In genomic region chr1:56362994-56363770, GRCh38 we compare ENCODE assay signal across 27 cellular contexts.
DNase-seq lines count a peak whose midpoint lies in the region; ATAC-seq, FAIRE-seq and TF ChIP-seq lines count a peak whose summit lies in the region.
"Had no signal": no experiment of that assay in that cellular context is flagged by ENCODE, and none has a peak within 500 bp of the region (broad histone marks: within the 10 kb centered on the region; RNA-seq: fewer than 3 reads in every experiment).

No MANE protein-coding gene starts in this region.

- H3K4me3 ChIP-seq in endothelial cell of umbilical vein (replicated peaks in 1 of 3; ENCODE audit: insufficient read depth in 1 of 3, low read depth in 1 of 3, low read length in 3 of 3) (no peak overlapping the region), neural progenitor cell (no peak overlapping the region)
- H3K4me3 ChIP-seq: adrenal gland, body of pancreas, esophagus squamous epithelium, tibial nerve had no signal

- H3K79me2 ChIP-seq in endothelial cell of umbilical vein (ENCODE audit: control insufficient read depth, insufficient read depth, low read length) = no peaks in the 10 kb centered on the region
- no peaks in the 10 kb centered on the region for H3K79me2 ChIP-seq in neural progenitor cell (ENCODE audit: low read depth)

- no peak overlapping the region for H3K9ac ChIP-seq in endothelial cell of umbilical vein (replicated peaks; ENCODE audit: extremely low read depth, insufficient read depth, low read length)
- no peak overlapping the region for H3K9ac ChIP-seq in neural progenitor cell

- FAIRE-seq in endothelial cell of umbilical vein (lab: Jason Lieb, UNC) = no peak
- FAIRE-seq in GM12892 (lab: Jason Lieb, UNC) = no peak
- FAIRE-seq: endometrium, frontal cortex, G401.6 had no signal

- H3K9me1 ChIP-seq in endothelial cell of umbilical vein (replicated peaks; ENCODE audit: control insufficient read depth, extremely low read depth, insufficient read depth, low read length) = no peaks in the 10 kb centered on the region

- H3F3A ChIP-seq in neural progenitor cell (ENCODE audit: low read depth) = no peaks in the 10 kb centered on the region

- H2AFZ ChIP-seq in endothelial cell of umbilical vein (ENCODE audit: low read depth, low read length) = no peak overlapping the region
- H2AFZ ChIP-seq in neural progenitor cell (replicated peaks) = peak overlapping the region; percentile 64

- TF ChIP-seq POLR2A in endothelial cell of umbilical vein (IDR thresholded peaks at IDR 0.05; ENCODE audit: low read depth, low read length) (no peak), GM12892 (IDR thresholded peaks at IDR 0.05; ENCODE audit: low read depth, low read length) (no peak)

- BruUV-seq in endothelial cell of umbilical vein (replicated peaks; lab: Mats Ljungman, UMichigan) = no TSS peak

- H3K9me3 ChIP-seq in endothelial cell of umbilical vein (replicated peaks; ENCODE audit: control insufficient read depth, insufficient read depth, low read length) = no peaks in the 10 kb centered on the region
- no peaks in the 10 kb centered on the region for H3K9me3 ChIP-seq in neural progenitor cell (ENCODE audit: low read depth)
- H3K9me3 ChIP-seq: adrenal gland, body of pancreas, esophagus squamous epithelium, tibial nerve had no signal

- H3K27me3 Mint-ChIP-seq in neural progenitor cell (ENCODE audit: insufficient read depth, low read depth) = peaks cover 3% of the 10 kb centered on the region
- H3K27me3 Mint-ChIP-seq: activated CD4-positive, alpha-beta T cell treated with anti-CD3 and anti-CD28 coated beads for 36 hours; activated naive CD4-positive, alpha-beta T cell treated with anti-CD3 and anti-CD28 coated beads, Interleukin-2, amount 10 ng/mL, durations not matched to agents 7 days and 5 days had no signal

- H3K36me3 ChIP-seq in endothelial cell of umbilical vein (ENCODE audit: control insufficient read depth in 2 of 2, extremely low read depth in 1 of 2, insufficient read depth in 2 of 2, low read length in 2 of 2) = no peaks in the 10 kb centered on the region
- no peaks in the 10 kb centered on the region for H3K36me3 ChIP-seq in neural progenitor cell
- H3K36me3 ChIP-seq: adrenal gland, esophagus squamous epithelium, tibial nerve had no signal

- no peak overlapping the region for H3K4me3 Mint-ChIP-seq in neural progenitor cell
- H3K4me3 Mint-ChIP-seq: activated CD4-positive, alpha-beta T cell treated with anti-CD3 and anti-CD28 coated beads for 36 hours; activated CD8-positive, alpha-beta T cell treated with anti-CD3 and anti-CD28 coated beads, Interleukin-2, amount 10 ng/mL, durations not matched to agents 7 days and 5 days; activated naive CD4-positive, alpha-beta T cell treated with anti-CD3 and anti-CD28 coated beads, Interleukin-2, amount 10 ng/mL, durations not matched to agents 7 days and 5 days; activated T-helper 17 cell treated with anti-CD3 and anti-CD28 coated beads, Interleukin-2, amount 50 U/mL, for 72 hours; memory B cell had no signal

- CTCF ChIA-PET in endothelial cell of umbilical vein (lab: Charles Lee) = interaction anchor here (1.0 kb wide), 1 partner anchor 17 kb away, joined by 4 read pairs; no protein-coding TSS in a partner anchor

- H3K27ac Mint-ChIP-seq in neural progenitor cell = no peak overlapping the region
- H3K27ac Mint-ChIP-seq: activated CD4-positive, alpha-beta T cell treated with anti-CD3 and anti-CD28 coated beads for 36 hours; activated CD8-positive, alpha-beta T cell treated with anti-CD3 and anti-CD28 coated beads, Interleukin-2, amount 10 ng/mL, durations not matched to agents 7 days and 5 days; activated naive CD4-positive, alpha-beta T cell treated with anti-CD3 and anti-CD28 coated beads, Interleukin-2, amount 10 ng/mL, durations not matched to agents 7 days and 5 days; activated T-helper 17 cell treated with anti-CD3 and anti-CD28 coated beads, Interleukin-2, amount 50 U/mL, for 72 hours; memory B cell had no signal

- H3K4me2 ChIP-seq in endothelial cell of umbilical vein (ENCODE audit: insufficient read depth, low read length) = no peak overlapping the region
- H3K4me2 ChIP-seq in neural progenitor cell = peak overlapping the region; percentile 2

- in situ Hi-C loops in SK-MEL-5 (cut with HindIII; ENCODE audit: low pct_unique_long_range_greater_than_20kb, low sequenced_read_pairs) = no loop called here

- no peaks in the 10 kb centered on the region for H4K20me1 ChIP-seq in endothelial cell of umbilical vein (replicated peaks; ENCODE audit: control insufficient read depth, extremely low read depth, insufficient read depth, low read length)
- no peaks in the 10 kb centered on the region for H4K20me1 ChIP-seq in neural progenitor cell (ENCODE audit: low read depth)

- no peaks in the 10 kb centered on the region for H3K9me3 Mint-ChIP-seq in neural progenitor cell
- H3K9me3 Mint-ChIP-seq: activated naive CD4-positive, alpha-beta T cell treated with anti-CD3 and anti-CD28 coated beads, Interleukin-2, amount 10 ng/mL, durations not matched to agents 7 days and 5 days; activated T-helper 17 cell treated with anti-CD3 and anti-CD28 coated beads, Interleukin-2, amount 50 U/mL, for 72 hours; memory B cell had no signal

- intact Hi-C loops in endothelial cell of umbilical vein (cut with micrococcal nuclease) = no loop called here

- H3K27me3 ChIP-seq in endothelial cell of umbilical vein (ENCODE audit: control insufficient read depth in 2 of 2, insufficient read depth in 2 of 2, low read length in 2 of 2) (no peaks in the 10 kb centered on the region), neural progenitor cell (no peaks in the 10 kb centered on the region)
- H3K27me3 ChIP-seq: adrenal gland, body of pancreas, esophagus squamous epithelium, tibial nerve had no signal

- dilution Hi-C loops in endothelial cell of umbilical vein (cut with MboI; ENCODE audit: extremely low pct_ligation_motif_present, low sequenced_read_pairs) = no loop called here

- DNase-seq in SK-MEL-5 (ENCODE audit: low read depth, low spot score) (peak; percentile 92), endothelial cell of umbilical vein (ENCODE audit: low read depth, low spot score) (peak; percentile 38), neural progenitor cell (ENCODE audit: low spot score) (no peak), superior temporal gyrus (ENCODE audit: extremely low spot score) (peak; percentile 80), GM12892 (ENCODE audit: insufficient read length) (no peak), GDM1 (lab: John Stamatoyannopoulos, UW) (no peak)
- DNase-seq: activated CD4-positive, alpha-beta T cell treated with anti-CD3 and anti-CD28 coated beads for 36 hours; activated CD8-positive, alpha-beta T cell treated with anti-CD3 and anti-CD28 coated beads, Interleukin-2, amount 10 ng/mL, durations not matched to agents 7 days and 5 days; activated naive CD4-positive, alpha-beta T cell treated with anti-CD3 and anti-CD28 coated beads, Interleukin-2, amount 10 ng/mL, durations not matched to agents 7 days and 5 days; adrenal gland; body of pancreas; cerebellar nuclear complex; DMS79; esophagus squamous epithelium; left cardiac atrium; NCI-H1048; NCI-H1694; NCI-H446 treated with DMSO at 0.1 percent for 48 hours; stimulated activated CD4-positive, alpha-beta T cell treated with anti-CD3 and anti-CD28 coated beads, Interleukin-4, amount 100 ng/mL, for 1 hour had no signal

- H3K4me1 ChIP-seq in endothelial cell of umbilical vein (ENCODE audit: control insufficient read depth, extremely low read depth, insufficient read depth, low read length) (peaks cover 6% of the 10 kb centered on the region), neural progenitor cell (peaks cover 8% of the 10 kb centered on the region)
- H3K4me1 ChIP-seq: adrenal gland, body of pancreas had no signal

- peaks cover 14% of the 10 kb centered on the region for H3K4me1 Mint-ChIP-seq in neural progenitor cell
- H3K4me1 Mint-ChIP-seq: activated CD4-positive, alpha-beta T cell treated with anti-CD3 and anti-CD28 coated beads for 36 hours; activated naive CD4-positive, alpha-beta T cell treated with anti-CD3 and anti-CD28 coated beads, Interleukin-2, amount 10 ng/mL, durations not matched to agents 7 days and 5 days; activated T-helper 17 cell treated with anti-CD3 and anti-CD28 coated beads, Interleukin-2, amount 50 U/mL, for 72 hours; memory B cell had no signal

- POLR2A ChIA-PET in endothelial cell of umbilical vein (lab: Charles Lee) = no interaction called here

- H3K27ac ChIP-seq in endothelial cell of umbilical vein (ENCODE audit: insufficient read depth, low read depth, low read length) (no peak overlapping the region), neural progenitor cell (peak overlapping the region; percentile 8)
- H3K27ac ChIP-seq: adrenal gland, body of pancreas, C4-2B, esophagus squamous epithelium had no signal

- ATAC-seq in GM18519 (IDR thresholded peaks at IDR 0.05; ENCODE audit: low FRiP score, unreplicated experiment) = no peak
- ATAC-seq: activated CD4-positive, alpha-beta T cell treated with anti-CD3 and anti-CD28 coated beads for 36 hours; activated CD8-positive, alpha-beta T cell treated with anti-CD3 and anti-CD28 coated beads, Interleukin-2, amount 10 ng/mL, durations not matched to agents 7 days and 5 days; activated T-helper 17 cell treated with anti-CD3 and anti-CD28 coated beads, Interleukin-2, amount 50 U/mL, for 72 hours; body of pancreas; left cardiac atrium had no signal

- TF ChIP-seq CTCF in endothelial cell of umbilical vein (IDR thresholded peaks at IDR 0.05; ENCODE audit: extremely low read depth in 1 of 2, insufficient read depth in 1 of 2, low read depth in 1 of 2, low read length in 2 of 2) (no peak), neural progenitor cell (IDR thresholded peaks at IDR 0.05) (no peak)

- H3K36me3 Mint-ChIP-seq in neural progenitor cell = no peaks in the 10 kb centered on the region
- H3K36me3 Mint-ChIP-seq: activated naive CD4-positive, alpha-beta T cell treated with anti-CD3 and anti-CD28 coated beads, Interleukin-2, amount 10 ng/mL, durations not matched to agents 7 days and 5 days; memory B cell had no signal

TF ChIP-seq in endothelial cell of umbilical vein, 7 proteins besides CTCF, POLR2A, EP300 and RAD21:
- TF ChIP-seq JUN (IDR thresholded peaks at IDR 0.05; ENCODE audit: borderline replicate concordance, insufficient read depth, insufficient read length, low read depth) = no peak
- TF ChIP-seq POLR2AphosphoS5 (IDR thresholded peaks at IDR 0.05; ENCODE audit: insufficient read depth, low read depth, low read length) = no peak
- TF ChIP-seq EZH2 (IDR thresholded peaks at IDR 0.05; ENCODE audit: borderline replicate concordance, low read depth, low read length, severe bottlenecking) = no peak
- TF ChIP-seq MYC (IDR thresholded peaks at IDR 0.05; ENCODE audit: low read depth, low read length) = no peak

Comparison
In these comparisons a context has a peak if more than half of its experiments do, and no peak if none do; other contexts are left out.
1. DNase-seq: peak in SK-MEL-5 (single experiment), endothelial cell of umbilical vein (single experiment) and superior temporal gyrus (single experiment); none in neural progenitor cell (single experiment), GM12892 (single experiment) and GDM1 (single experiment).